8 cellular contexts compared by ENCODE assay signal in genomic region chr4:54232151-54232688, GRCh38. TPM values are rescaled to one million over a fixed set of nuclear protein-coding genes. Genes with fewer than 3 reads are reported as not detected.
DNase-seq lines count a peak whose midpoint lies in the region; ATAC-seq and TF ChIP-seq lines count a peak whose summit lies in the region.

No MANE protein-coding gene starts in this region.

- in situ Hi-C loops in GM13976 (cut with MboI; ENCODE audit: low sequenced_read_pairs, unreplicated experiment): no loop called here
- in situ Hi-C loops in gastrocnemius medialis (cut with MboI; ENCODE audit: low sequenced_read_pairs in 4 of 4): loop anchor here in 3 of 4 donors (25.0 kb wide), 7 partner anchors 520 to 1995 kb away; partner anchors contain the start of genes FIP1L1 (in 1 of the 3) and SCFD2 (in 1 of the 3)

- peak overlapping the region; percentile 7 for H3K27ac Mint-ChIP-seq in activated CD8-positive, alpha-beta memory T cell treated with anti-CD3 and anti-CD28 coated beads, Interleukin-2, amount 10 ng/mL, durations not matched to agents 7 days and 5 days

- CTCF ChIA-PET in activated CD8-positive, alpha-beta memory T cell treated with anti-CD3 and anti-CD28 coated beads, Interleukin-2, amount 10 ng/mL, durations not matched to agents 7 days and 5 days (lab: Charles Lee): interaction anchor here (0.8 to 4.3 kb wide), 7 partner anchors 14 to 851 kb away, joined by 3 to 74 read pairs (median 7); no protein-coding TSS in a partner anchor

- no peak overlapping the region for H3K4me3 Mint-ChIP-seq in activated CD8-positive, alpha-beta memory T cell treated with anti-CD3 and anti-CD28 coated beads, Interleukin-2, amount 10 ng/mL, durations not matched to agents 7 days and 5 days

- H3K4me3 ChIP-seq in gastrocnemius medialis (peak overlapping the region; percentile 55 to 86 (median 62)), BE2C (ENCODE audit: low read depth, low read length) (no peak overlapping the region)

- no peak for ATAC-seq in activated CD8-positive, alpha-beta memory T cell treated with anti-CD3 and anti-CD28 coated beads, Interleukin-2, amount 10 ng/mL, durations not matched to agents 7 days and 5 days
- ATAC-seq in gastrocnemius medialis: no peak
- ATAC-seq in HG02642 (IDR thresholded peaks at IDR 0.05; ENCODE audit: poor library complexity, unreplicated experiment): no peak

- H3K4me1 ChIP-seq in gastrocnemius medialis (peaks cover 21 to 49% of the 10 kb centered on the region in 2 donors), BE2C (no peaks in the 10 kb centered on the region; the same call in 1 of the 2 replicates)

- intact Hi-C loops in gastrocnemius medialis (cut with DNase I; ENCODE audit: low total_unique reads): loop anchor here (5.0 kb wide), 1 partner anchor 1220 kb away; no protein-coding TSS in a partner anchor

- H3K27me3 Mint-ChIP-seq in activated CD8-positive, alpha-beta memory T cell treated with anti-CD3 and anti-CD28 coated beads, Interleukin-2, amount 10 ng/mL, durations not matched to agents 7 days and 5 days: peaks cover 74% of the 10 kb centered on the region

- H3K4me1 Mint-ChIP-seq in activated CD8-positive, alpha-beta memory T cell treated with anti-CD3 and anti-CD28 coated beads, Interleukin-2, amount 10 ng/mL, durations not matched to agents 7 days and 5 days: peaks cover 22% of the 10 kb centered on the region

- DNase-seq in GM13976 (ENCODE audit: low spot score): peak; percentile 24
- DNase-seq in activated CD8-positive, alpha-beta memory T cell treated with anti-CD3 and anti-CD28 coated beads, Interleukin-2, amount 10 ng/mL, durations not matched to agents 7 days and 5 days: no peak
- peak; percentile 19 for DNase-seq in hepatic stellate cell (ENCODE audit: low spot score)
- DNase-seq in gastrocnemius medialis: no peak
- no peak for DNase-seq in BE2C
- no peak for DNase-seq in COR-L47 (lab: John Stamatoyannopoulos, UW)
- DNase-seq in mucosa of gallbladder (ENCODE audit: low spot score): no peak

- TF ChIP-seq CTCF in GM13976 (IDR thresholded peaks at IDR 0.05; ENCODE audit: borderline replicate concordance, control extremely low read depth, extremely low read depth, insufficient read depth, missing control alignments) (no peak), gastrocnemius medialis (IDR thresholded peaks at IDR 0.05 in 4 of 5, conservative IDR thresholded peaks at IDR 0.05 in 1 of 5) (no peak), BE2C (IDR thresholded peaks at IDR 0.05; ENCODE audit: low read depth, low read length) (no peak)

- H3K9me3 Mint-ChIP-seq in activated CD8-positive, alpha-beta memory T cell treated with anti-CD3 and anti-CD28 coated beads, Interleukin-2, amount 10 ng/mL, durations not matched to agents 7 days and 5 days (ENCODE audit: low read depth): no peaks in the 10 kb centered on the region

- peak overlapping the region; percentile 43 to 65 (median 59) for H3K27ac ChIP-seq in gastrocnemius medialis

- H3K27me3 ChIP-seq in gastrocnemius medialis (peaks cover 55 to 58% (median 56%) of the 10 kb centered on the region in 3 donors), BE2C (peaks cover 43% of the 10 kb centered on the region)

- H3K36me3 Mint-ChIP-seq in activated CD8-positive, alpha-beta memory T cell treated with anti-CD3 and anti-CD28 coated beads, Interleukin-2, amount 10 ng/mL, durations not matched to agents 7 days and 5 days: no peaks in the 10 kb centered on the region

- H3K36me3 ChIP-seq in gastrocnemius medialis: no peaks in the 10 kb centered on the region
- H3K36me3 ChIP-seq in BE2C: no peaks in the 10 kb centered on the region

- no peaks in the 10 kb centered on the region for H3K9me3 ChIP-seq in gastrocnemius medialis
- H3K9me3 ChIP-seq in BE2C: peaks cover 5% of the 10 kb centered on the region

- no peak for TF ChIP-seq POLR2A in gastrocnemius medialis (IDR thresholded peaks at IDR 0.05)

RNA-seq across cellular contexts. Expression of gene PDGFRA, which starts 3.1 kb away (rescaled TPM):
- not detected for total RNA-seq in activated CD8-positive, alpha-beta memory T cell treated with anti-CD3 and anti-CD28 coated beads, Interleukin-2, amount 10 ng/mL, durations not matched to agents 7 days and 5 days
- total RNA-seq in gastrocnemius medialis (10 to 100 TPM in 3 of 4 donors, 1 to 10 TPM in 1; 9.0 to 42.0 (median 21.8) TPM), mucosa of gallbladder (51.5 TPM)
- 0.62 TPM for polyA plus RNA-seq in BE2C (2012; ENCODE audit: insufficient read depth, insufficient read length, low read depth)

Comparison
In these comparisons a context has a peak if more than half of its experiments do, and no peak if none do; other contexts are left out.
1. DNase-seq: peak in GM13976 (single experiment) and hepatic stellate cell (single experiment); none in activated CD8-positive, alpha-beta memory T cell treated with anti-CD3 and anti-CD28 coated beads, Interleukin-2, amount 10 ng/mL, durations not matched to agents 7 days and 5 days (single experiment), gastrocnemius medialis (0 of 2), BE2C (single experiment), COR-L47 (single experiment) and mucosa of gallbladder (single experiment).
2. RNA of gene PDGFRA, which starts 3.1 kb away (total RNA-seq): 51.5 TPM in mucosa of gallbladder (single experiment) and 9.0 to 42.0 TPM in gastrocnemius medialis; not detected in activated CD8-positive, alpha-beta memory T cell treated with anti-CD3 and anti-CD28 coated beads, Interleukin-2, amount 10 ng/mL, durations not matched to agents 7 days and 5 days; every median in the first group is over 4 times any median in the second.